In the genomic region with DNA sequence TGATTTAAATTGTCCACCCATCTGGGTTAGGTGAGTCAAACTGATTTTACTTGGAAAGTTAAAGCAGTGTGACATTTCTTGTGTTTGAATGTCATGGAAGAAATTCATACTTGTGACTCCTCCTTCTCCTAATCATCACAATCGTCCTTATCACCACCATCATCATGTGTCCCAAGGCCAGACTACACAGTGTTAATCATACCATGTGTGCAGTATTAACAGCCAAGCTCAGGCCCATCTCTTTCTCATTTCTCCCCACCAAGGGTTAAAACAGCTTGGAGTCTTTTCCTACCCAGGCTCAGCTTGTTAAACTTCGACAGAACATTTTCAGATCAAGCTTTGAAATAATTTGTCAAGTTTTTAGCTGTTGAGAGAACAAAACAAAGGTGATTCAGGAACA, we compare ENCODE assay signal across 1 cellular context.
TF ChIP-seq lines count a peak whose summit lies in the region.

No MANE protein-coding gene starts in this region.

TF ChIP-seq in H1, 55 proteins besides CTCF, POLR2A, EP300 and RAD21:
- TF ChIP-seq TAF1 (IDR thresholded peaks at IDR 0.05; ENCODE audit: low read depth, low read length) = no peak
- no peak for TF ChIP-seq SIRT6 (IDR thresholded peaks at IDR 0.05; ENCODE audit: low read length)
- TF ChIP-seq, protein P1, sequence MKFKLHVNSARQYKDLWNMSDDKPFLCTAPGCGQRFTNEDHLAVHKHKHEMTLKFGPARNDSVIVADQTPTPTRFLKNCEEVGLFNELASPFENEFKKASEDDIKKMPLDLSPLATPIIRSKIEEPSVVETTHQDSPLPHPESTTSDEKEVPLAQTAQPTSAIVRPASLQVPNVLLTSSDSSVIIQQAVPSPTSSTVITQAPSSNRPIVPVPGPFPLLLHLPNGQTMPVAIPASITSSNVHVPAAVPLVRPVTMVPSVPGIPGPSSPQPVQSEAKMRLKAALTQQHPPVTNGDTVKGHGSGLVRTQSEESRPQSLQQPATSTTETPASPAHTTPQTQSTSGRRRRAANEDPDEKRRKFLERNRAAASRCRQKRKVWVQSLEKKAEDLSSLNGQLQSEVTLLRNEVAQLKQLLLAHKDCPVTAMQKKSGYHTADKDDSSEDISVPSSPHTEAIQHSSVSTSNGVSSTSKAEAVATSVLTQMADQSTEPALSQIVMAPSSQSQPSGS (IDR thresholded peaks at IDR 0.05; ENCODE audit: low read length) = no peak
- no peak for TF ChIP-seq SP4 (IDR thresholded peaks at IDR 0.05; ENCODE audit: low read length)
- no peak for TF ChIP-seq BACH1 (IDR thresholded peaks at IDR 0.05; ENCODE audit: low read length)
- TF ChIP-seq HDAC2 (IDR thresholded peaks at IDR 0.05; ENCODE audit: borderline replicate concordance in 1 of 2, low read depth in 2 of 2, low read length in 2 of 2) = no peak
- no peak for TF ChIP-seq TAF7 (optimal IDR thresholded peaks at IDR 0.05; ENCODE audit: borderline replicate concordance, low read depth, low read length)
- no peak for TF ChIP-seq SP1 (IDR thresholded peaks at IDR 0.05; ENCODE audit: low read depth, low read length)
- TF ChIP-seq KDM5A (IDR thresholded peaks at IDR 0.05; ENCODE audit: low read length) = no peak
- TF ChIP-seq CBX8 (IDR thresholded peaks at IDR 0.05; ENCODE audit: borderline replicate concordance, low read depth, low read length) = no peak
- TF ChIP-seq CBX5 (IDR thresholded peaks at IDR 0.05; ENCODE audit: low read depth, low read length) = no peak
- TF ChIP-seq ATF3 (IDR thresholded peaks at IDR 0.05; ENCODE audit: insufficient read depth, low read depth, low read length) = no peak
- no peak for TF ChIP-seq RXRA (IDR thresholded peaks at IDR 0.05; ENCODE audit: insufficient read depth, low read depth, low read length)
- no peak for TF ChIP-seq BCL11A (IDR thresholded peaks at IDR 0.05; ENCODE audit: low read depth in 2 of 2, low read length in 2 of 2)
- TF ChIP-seq FOSL1 (IDR thresholded peaks at IDR 0.05; ENCODE audit: insufficient read depth, low read depth, low read length) = no peak
